Comparison of ENCODE assay signal across 13 cellular contexts in genomic region chr16:4136229-4136813, GRCh38. TPM values are rescaled to one million over a fixed set of nuclear protein-coding genes. Genes with fewer than 3 reads are reported as not detected.
DNase-seq lines count a peak whose midpoint lies in the region; ATAC-seq, FAIRE-seq and TF ChIP-seq lines count a peak whose summit lies in the region.
"Had no signal": no experiment of that assay in that cellular context is flagged by ENCODE, and none has a peak within 500 bp of the region (broad histone marks: within the 10 kb centered on the region; RNA-seq: fewer than 3 reads in every experiment).

No MANE protein-coding gene starts in this region.

- FAIRE-seq in GM19239 (lab: Jason Lieb, UNC) = no peak

- no peaks in the 10 kb centered on the region for H3K79me2 ChIP-seq in HCT116 (ENCODE audit: insufficient read depth, low read length)

- H3K4me3 ChIP-seq in HCT116 (replicated peaks in 1 of 2; ENCODE audit: low read depth in 1 of 2, low read length in 2 of 2) (peak overlapping the region in 1 of 2 experiments; percentile 14; a peak in 1 of 4 replicates), Peyer's patch (no peak overlapping the region)

- TF ChIP-seq POLR2A in HCT116 (IDR thresholded peaks at IDR 0.05; ENCODE audit: borderline replicate concordance, extremely low read depth, insufficient read depth, insufficient read length) (no peak), Peyer's patch (IDR thresholded peaks at IDR 0.05) (no peak)

- POLR2A ChIA-PET in HCT116 (lab: Charles Lee) = interaction anchor here (1.0 to 1.2 kb wide), 2 partner anchors 10 to 11 kb away, joined by 3 to 5 read pairs; no protein-coding TSS in a partner anchor

- H3K36me3 ChIP-seq in HCT116 (ENCODE audit: control insufficient read depth in 1 of 2, insufficient read depth in 2 of 2, low read length in 2 of 2) = no peaks in the 10 kb centered on the region
- no peaks in the 10 kb centered on the region for H3K36me3 ChIP-seq in Peyer's patch

- peak overlapping the region; percentile 19 for H3K27ac ChIP-seq in HCT116 (ENCODE audit: low read depth, low read length)
- peak overlapping the region in 2 of 4 donors; percentile 27 to 61 for H3K27ac ChIP-seq in Peyer's patch
- H3K27ac ChIP-seq: KMS-11 had no signal

- peak overlapping the region; percentile 65 for H3K4me2 ChIP-seq in HCT116 (ENCODE audit: low read length)
- H3K4me2 ChIP-seq: KMS-11 had no signal

- intact Hi-C loops in HCT116 (cut with micrococcal nuclease) = loop anchor here (5.0 kb wide), 1 partner anchor 116 kb away; no protein-coding TSS in a partner anchor

- ATAC-seq in HCT116 (peak; percentile 93), GM19328 (IDR thresholded peaks at IDR 0.05; ENCODE audit: unreplicated experiment) (no peak)
- ATAC-seq: T-helper 17 cell had no signal

- H2AFZ ChIP-seq in HCT116 (ENCODE audit: low read depth, low read length, poor library complexity, severe bottlenecking) = peak overlapping the region; percentile 44

- BruUV-seq in HCT116 (replicated peaks; lab: Mats Ljungman, UMichigan) = no TSS peak

- H3K27me3 ChIP-seq in HCT116 (ENCODE audit: insufficient read depth, low read length) (no peaks in the 10 kb centered on the region), Peyer's patch (no peaks in the 10 kb centered on the region)

- no peaks in the 10 kb centered on the region for H4K20me1 ChIP-seq in HCT116 (ENCODE audit: insufficient read depth)

- H3K4me1 ChIP-seq in HCT116 (ENCODE audit: control insufficient read depth in 1 of 2, insufficient read depth in 2 of 2, low read length in 2 of 2) (peaks cover 18 to 27% of the 10 kb centered on the region in 2 experiments), Peyer's patch (no peaks in the 10 kb centered on the region)

- no peak for TF ChIP-seq RAD21 in HCT116 (IDR thresholded peaks at IDR 0.05; ENCODE audit: low read depth)

- TF ChIP-seq CTCF in HCT116 (IDR thresholded peaks at IDR 0.05 in 2 of 3, conservative IDR thresholded peaks at IDR 0.05 in 1 of 3; ENCODE audit: borderline replicate concordance in 1 of 3, insufficient read depth in 1 of 3, low read depth in 2 of 3, low read length in 2 of 3) (peak in 2 of 3 experiments; percentile 29 to 38; a peak in 4 of 6 replicates), Peyer's patch (IDR thresholded peaks at IDR 0.05) (peak in 3 of 6 experiments; percentile 41 to 45 (median 41))

- CTCF ChIA-PET in HCT116 (lab: Charles Lee) = no interaction called here

- DNase-seq in HCT116 (ENCODE audit: low read depth, low spot score) (peak; percentile 71), Peyer's patch (peak in 2 of 3 donors; percentile 77 to 83), glomerular visceral epithelial cell (ENCODE audit: extremely low spot score) (peak; percentile 18), renal cortical epithelial cell (ENCODE audit: low read depth) (peak; percentile 80), epidermal melanocyte (ENCODE audit: insufficient read length, low spot score) (no peak), GM19239 (ENCODE audit: insufficient read length, low spot score) (no peak)
- DNase-seq in stimulated activated CD4-positive, alpha-beta T cell treated with anti-CD3 and anti-CD28 coated beads, Interleukin-12 subunit alpha, Interleukin-12 subunit beta, amount 100 ng/mL, for 4 hours = no peak
- DNase-seq: activated CD4-positive, alpha-beta T cell treated with anti-CD3 and anti-CD28 coated beads, Interleukin-2, amount 50 U/mL, for 4 hours; CD4-positive, CD25-positive, alpha-beta regulatory T cell; erythroblast; T-helper 17 cell had no signal

- H3K9me3 ChIP-seq in HCT116 (ENCODE audit: control insufficient read depth in 1 of 2, insufficient read depth in 1 of 2, low read depth in 1 of 2, low read length in 2 of 2) (no peaks in the 10 kb centered on the region), Peyer's patch (no peaks in the 10 kb centered on the region)

- H3K9ac ChIP-seq in HCT116 (ENCODE audit: low read length) = peak overlapping the region; percentile 16
- H3K9ac ChIP-seq: KMS-11 had no signal

- no peaks in the 10 kb centered on the region for H3K9me2 ChIP-seq in HCT116 (ENCODE audit: insufficient read depth)

- RAD21 ChIA-PET in HCT116 (lab: Charles Lee; ENCODE audit: low non-redundant PET in 1 of 2, low total read pairs in 2 of 2, uncharacterized antibody in 2 of 2, unreplicated experiment in 2 of 2) = no interaction called here

TF ChIP-seq in HCT116, 20 proteins besides CTCF, POLR2A, EP300 and RAD21:
- TF ChIP-seq JUND (IDR thresholded peaks at IDR 0.05) (no peak), ZFX (IDR thresholded peaks at IDR 0.05) (no peak), MAX (IDR thresholded peaks at IDR 0.05) (peak; percentile 69; the same call in 1 of the 2 replicates), TCF7L2 (IDR thresholded peaks at IDR 0.05; ENCODE audit: borderline replicate concordance, extremely low read depth, insufficient read depth, insufficient read length) (no peak), CBX3 (IDR thresholded peaks at IDR 0.05; ENCODE audit: low read depth) (no peak; the same call in 1 of the 2 replicates), ZNF274 (IDR thresholded peaks at IDR 0.05; ENCODE audit: low read depth, low read length) (no peak), REST (IDR thresholded peaks at IDR 0.05; ENCODE audit: low read depth) (no peak), POLR2AphosphoS5 (IDR thresholded peaks at IDR 0.05; ENCODE audit: low read depth, low read length) (peak; percentile 38; the same call in 1 of the 2 replicates), ZBTB33 (IDR thresholded peaks at IDR 0.05; ENCODE audit: extremely low read depth, insufficient replicate concordance, low read length) (no peak)

RNA-seq across cellular contexts. Expression of gene ADCY9, which starts 20.1 kb away (rescaled TPM):
- total RNA-seq in HCT116 (2021; ENCODE audit: unreplicated experiment) (9.8 TPM), Peyer's patch (10 to 100 TPM; 19.8 to 47.3 (median 44.0) TPM), renal cortical epithelial cell (7.1 and 20.2 TPM in 2 replicates)
- polyA plus RNA-seq in HCT116 (2012) = 7.0 and 7.7 TPM in 2 replicates

Comparison
In these comparisons a context has a peak if more than half of its experiments do, and no peak if none do; other contexts are left out.
1. DNase-seq: peak in HCT116 (single experiment), Peyer's patch (2 of 3), glomerular visceral epithelial cell (single experiment) and renal cortical epithelial cell (single experiment); none in epidermal melanocyte (single experiment), GM19239 (single experiment) and stimulated activated CD4-positive, alpha-beta T cell treated with anti-CD3 and anti-CD28 coated beads, Interleukin-12 subunit alpha, Interleukin-12 subunit beta, amount 100 ng/mL, for 4 hours (single experiment).